Comparison of ENCODE assay signal across 8 cellular contexts in the genomic region with DNA sequence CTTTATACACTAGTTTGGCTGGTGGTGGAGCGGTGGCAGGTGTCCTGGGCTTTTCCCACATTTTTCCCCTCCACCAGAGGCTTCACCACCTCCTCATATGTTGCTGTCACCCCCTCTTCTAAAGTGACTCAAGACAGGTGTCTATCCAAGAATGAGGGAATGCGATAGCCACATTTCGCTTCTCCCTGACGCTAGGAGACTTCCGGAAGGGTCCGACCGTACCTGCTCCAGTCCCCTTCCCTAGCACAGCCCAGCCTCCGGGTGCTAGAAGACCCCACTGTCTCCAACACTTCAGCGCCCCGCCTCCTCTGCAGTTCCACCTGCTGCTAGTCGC. TPM values are rescaled to one million over a fixed set of nuclear protein-coding genes. Genes with fewer than 3 reads are reported as not detected.
DNase-seq lines count a peak whose midpoint lies in the region; ATAC-seq, FAIRE-seq and TF ChIP-seq lines count a peak whose summit lies in the region.

No MANE protein-coding gene starts in this region.

- H3K36me3 ChIP-seq in GM12878 (ENCODE audit: control insufficient read depth in 2 of 2, insufficient read depth in 2 of 2, low read length in 1 of 2): peaks cover under 1 to 9% of the 10 kb centered on the region in 2 experiments; a peak in 1 of 4 replicates
- H3K36me3 ChIP-seq in lower lobe of right lung: no peaks in the 10 kb centered on the region
- no peaks in the 10 kb centered on the region for H3K36me3 ChIP-seq in transverse colon

- H2AFZ ChIP-seq in GM12878 (ENCODE audit: control insufficient read depth, low read depth, low read length): peak overlapping the region; percentile 83

- RAD21 ChIA-PET in GM12878 (lab: Charles Lee; ENCODE audit: unreplicated experiment): interaction anchor here (0.8 to 3.7 kb wide), 4 partner anchors 11 to 101 kb away, joined by 3 to 29 read pairs (median 8); no protein-coding TSS in a partner anchor

- TF ChIP-seq CTCF in GM12878 (IDR thresholded peaks at IDR 0.05 in 2 of 3, conservative IDR thresholded peaks at IDR 0.05 in 1 of 3; ENCODE audit: control insufficient read depth in 2 of 3, extremely low read depth in 1 of 3, insufficient read depth in 1 of 3, low read depth in 3 of 3, low read length in 3 of 3): no peak
- TF ChIP-seq CTCF in lower lobe of right lung (IDR thresholded peaks at IDR 0.05): no peak
- no peak for TF ChIP-seq CTCF in transverse colon (IDR thresholded peaks at IDR 0.05)

- POLR2A ChIA-PET in GM12878 (lab: Charles Lee): interaction anchor here (0.6 to 2.4 kb wide), 9 partner anchors 10 to 85 kb away, joined by 3 to 6 read pairs (median 4); no protein-coding TSS in a partner anchor

- H3K4me1 ChIP-seq in GM12878 (ENCODE audit: control insufficient read depth, insufficient read depth, low read length) (peaks cover 34% of the 10 kb centered on the region), lower lobe of right lung (peaks cover 56% of the 10 kb centered on the region), transverse colon (peaks cover 40 to 57% (median 49%) of the 10 kb centered on the region in 4 donors)

- in situ Hi-C loops in GM12878 (cut with MboI): no loop called here
- in situ Hi-C loops in transverse colon (cut with MboI; ENCODE audit: low pct_ligation_motif_present in 1 of 4, low pct_unique_long_range_greater_than_20kb in 1 of 4, low sequenced_read_pairs in 3 of 4): no loop called here

- ATAC-seq in GM12878: no peak
- no peak for ATAC-seq in lower lobe of right lung
- ATAC-seq in HG02938 (IDR thresholded peaks at IDR 0.05; ENCODE audit: unreplicated experiment): no peak

- peaks cover 50% of the 10 kb centered on the region for H3K79me2 ChIP-seq in GM12878 (ENCODE audit: control insufficient read depth, insufficient read depth, low read length)

- DNase-seq in activated naive CD4-positive, alpha-beta T cell treated with anti-CD3 and anti-CD28 coated beads, Interleukin-2, amount 10 ng/mL, durations not matched to agents 7 days and 5 days: no peak
- DNase-seq in activated naive CD4-positive, alpha-beta T cell (lab: John Stamatoyannopoulos, UW): no peak
- DNase-seq in GM12878 (ENCODE audit: low read depth, low spot score): no peak
- DNase-seq in lower lobe of right lung: no peak
- no peak for DNase-seq in transverse colon
- DNase-seq in NCI-H1092 treated with DMSO at 0.1 percent for 48 hours (lab: John Stamatoyannopoulos, UW): no peak
- DNase-seq in stimulated activated CD4-positive, alpha-beta T cell treated with anti-CD3 and anti-CD28 coated beads, Interleukin-15, amount 100 ng/mL, for 24 hours: no peak

- no peak for FAIRE-seq in GM12878 (lab: Jason Lieb, UNC)

- peaks cover 10% of the 10 kb centered on the region for H3K27me3 Mint-ChIP-seq in activated naive CD4-positive, alpha-beta T cell treated with anti-CD3 and anti-CD28 coated beads, Interleukin-2, amount 10 ng/mL, durations not matched to agents 7 days and 5 days

- TF ChIP-seq EP300 in GM12878 (IDR thresholded peaks at IDR 0.05; ENCODE audit: borderline replicate concordance in 1 of 2, control insufficient read depth in 1 of 2, low read depth in 2 of 2, low read length in 2 of 2) (no peak), transverse colon (IDR thresholded peaks at IDR 0.05; ENCODE audit: low read depth) (no peak)

- intact Hi-C loops in GM12878 (cut with micrococcal nuclease; ENCODE audit: unreplicated experiment): no loop called here
- intact Hi-C loops in lower lobe of right lung (cut with DNase I): no loop called here
- intact Hi-C loops in transverse colon (cut with DNase I; ENCODE audit: low total_unique reads): no loop called here

- H3K4me2 ChIP-seq in GM12878 (ENCODE audit: control insufficient read depth, insufficient read depth): peak overlapping the region; percentile 79

- peaks cover 59% of the 10 kb centered on the region for H3K4me1 Mint-ChIP-seq in activated naive CD4-positive, alpha-beta T cell treated with anti-CD3 and anti-CD28 coated beads, Interleukin-2, amount 10 ng/mL, durations not matched to agents 7 days and 5 days

- H3K9me3 Mint-ChIP-seq in activated naive CD4-positive, alpha-beta T cell treated with anti-CD3 and anti-CD28 coated beads, Interleukin-2, amount 10 ng/mL, durations not matched to agents 7 days and 5 days: peaks cover 6% of the 10 kb centered on the region

- CTCF ChIA-PET in activated naive CD4-positive, alpha-beta T cell treated with anti-CD3 and anti-CD28 coated beads, Interleukin-2, amount 10 ng/mL, durations not matched to agents 7 days and 5 days (lab: Charles Lee): no interaction called here
- CTCF ChIA-PET in GM12878 (lab: Yijun Ruan, JAX): interaction anchor here (1.7 to 11.2 kb wide), 2 partner anchors 11 to 27 kb away, joined by 11 to 129 read pairs; no protein-coding TSS in a partner anchor

- SMC1A ChIA-PET in GM12878 (lab: Charles Lee; ENCODE audit: uncharacterized antibody, unreplicated experiment): interaction anchor here (1.2 to 6.5 kb wide), 3 partner anchors 11 to 95 kb away, joined by 3 to 65 read pairs (median 52); no protein-coding TSS in a partner anchor

- H3K27ac ChIP-seq in GM12878 (ENCODE audit: control insufficient read depth, insufficient read depth) (peak overlapping the region; percentile 94), lower lobe of right lung (peak overlapping the region; percentile 98), transverse colon (peak overlapping the region; percentile 91 to 96 (median 94))

- TF ChIP-seq POLR2A in GM12878 (IDR thresholded peaks at IDR 0.05; ENCODE audit: low read depth, low read length) (no peak), transverse colon (IDR thresholded peaks at IDR 0.05) (no peak)

- H3K4me3 Mint-ChIP-seq in activated naive CD4-positive, alpha-beta T cell treated with anti-CD3 and anti-CD28 coated beads, Interleukin-2, amount 10 ng/mL, durations not matched to agents 7 days and 5 days: peak overlapping the region; percentile 91

- WGBS in GM12878 (ENCODE audit: insufficient coverage, insufficient replicate concordance, low lambda C conversion rate, missing lambda C conversion rate): 2% methylated on average over 11 of the region's 11 CpGs
- WGBS in transverse colon (ENCODE audit: low coverage in 1 of 2), 2 donors: 0% methylated on average over 11 of the region's 11 CpGs; no CpG with 5 or more reads in 1 of the 2 donors

- TF ChIP-seq RAD21 in GM12878 (IDR thresholded peaks at IDR 0.05; ENCODE audit: insufficient read depth, low read depth, low read length): no peak

- H3K36me3 Mint-ChIP-seq in activated naive CD4-positive, alpha-beta T cell treated with anti-CD3 and anti-CD28 coated beads, Interleukin-2, amount 10 ng/mL, durations not matched to agents 7 days and 5 days: peaks cover 34% of the 10 kb centered on the region

- no peaks in the 10 kb centered on the region for H4K20me1 ChIP-seq in GM12878 (ENCODE audit: control insufficient read depth, insufficient read depth)

- peaks cover 7% of the 10 kb centered on the region for H3K9me3 ChIP-seq in GM12878 (replicated peaks; ENCODE audit: control insufficient read depth, insufficient read depth, low read length)
- H3K9me3 ChIP-seq in lower lobe of right lung: no peaks in the 10 kb centered on the region
- H3K9me3 ChIP-seq in transverse colon: no peaks in the 10 kb centered on the region

- H3K4me3 ChIP-seq in GM12878 (peak overlapping the region; percentile 93), lower lobe of right lung (peak overlapping the region; percentile 79), transverse colon (peak overlapping the region; percentile 44 to 82 (median 52))

- BruUV-seq in GM12878 (replicated peaks; lab: Mats Ljungman, UMichigan): no TSS peak

- H3K27me3 ChIP-seq in GM12878 (replicated peaks in 1 of 2; ENCODE audit: control insufficient read depth in 2 of 2, insufficient read depth in 2 of 2, low read length in 1 of 2): no peaks in the 10 kb centered on the region
- H3K27me3 ChIP-seq in lower lobe of right lung (ENCODE audit: low read depth): no peaks in the 10 kb centered on the region
- H3K27me3 ChIP-seq in transverse colon: no peaks in the 10 kb centered on the region

- peak overlapping the region; percentile 87 for H3K27ac Mint-ChIP-seq in activated naive CD4-positive, alpha-beta T cell treated with anti-CD3 and anti-CD28 coated beads, Interleukin-2, amount 10 ng/mL, durations not matched to agents 7 days and 5 days

- peak overlapping the region; percentile 70 for H3K9ac ChIP-seq in GM12878 (ENCODE audit: control insufficient read depth, insufficient read depth, low read length)

RNA-seq across cellular contexts. Expression of a gene that starts 0.5 kb away (rescaled TPM):
- total RNA-seq in GM12878 (2013; cell fraction: nucleolus; rRNA removed): 61.5 and 62.7 TPM in 2 replicates
- total RNA-seq in GM12878 (2014; rRNA removed): 51.2 and 54.8 TPM in 2 replicates
- total RNA-seq in GM12878 (2014; rRNA removed; fragmentation: Illumina TruSeq; extraction: Trizol): 33.4 and 34.2 TPM in 2 replicates
- 98.5 and 101 TPM in 2 replicates for total RNA-seq in GM12878 (2021)
- polyA plus RNA-seq in GM12878 (2011; ENCODE audit: low read depth): 45.6 TPM
- 30.8 and 117 TPM in 2 replicates for polyA plus RNA-seq in GM12878 (2011; rRNA removed)
- polyA plus RNA-seq in GM12878 (2011; cell fraction: cytosol; rRNA removed): 93.5 and 127 TPM in 2 replicates
- polyA plus RNA-seq in GM12878 (2011; cell fraction: nucleus; rRNA removed): 94.2 and 105 TPM in 2 replicates
- polyA plus RNA-seq in GM12878 (2012): 80.2 and 83.4 TPM in 2 replicates
- polyA plus RNA-seq in GM12878 (2014; fragmentation: Illumina TruSeq; extraction: Trizol): 112 and 114 TPM in 2 replicates
- 10 to 100 TPM; 10.9 to 22.5 TPM for polyA plus RNA-seq in GM12878 (2014; fragmentation: Nextera tagmentation; extraction: Ambion mirVana)
- polyA plus RNA-seq in GM12878 (2014; rRNA removed): 98.4 and 118 TPM in 2 replicates
- polyA plus RNA-seq in GM12878 (2016; fragmentation: Nextera tagmentation; extraction: Ambion mirVana): 100 to 1,000 TPM; 156 to 158 TPM
- polyA minus RNA-seq in GM12878 (2011; rRNA and poly(A)+ RNA removed): 106 and 111 TPM in 2 replicates
- 42.9 and 46.9 TPM in 2 replicates for polyA minus RNA-seq in GM12878 (2011; cell fraction: cytosol; rRNA and poly(A)+ RNA removed)
- polyA minus RNA-seq in GM12878 (2011; cell fraction: nucleus; rRNA and poly(A)+ RNA removed): 23.8 and 33.4 TPM in 2 replicates
- 122 TPM for total RNA-seq in lower lobe of right lung
- total RNA-seq in transverse colon: 100 to 1,000 TPM; 154 to 234 (median 193) TPM

RNA-seq across cellular contexts. Expression of a gene that starts 17.2 kb away (rescaled TPM):
- 139 and 141 TPM in 2 replicates for total RNA-seq in GM12878 (2013; cell fraction: nucleolus; rRNA removed)
- total RNA-seq in GM12878 (2014; rRNA removed): 48.9 and 52.6 TPM in 2 replicates
- 35.2 and 36.2 TPM in 2 replicates for total RNA-seq in GM12878 (2014; rRNA removed; fragmentation: Illumina TruSeq; extraction: Trizol)
- 41.6 and 44.6 TPM in 2 replicates for total RNA-seq in GM12878 (2021)
- polyA plus RNA-seq in GM12878 (2011; ENCODE audit: low read depth): 63.8 TPM
- polyA plus RNA-seq in GM12878 (2011; rRNA removed): 33.5 and 68.6 TPM in 2 replicates
- 86.2 and 120 TPM in 2 replicates for polyA plus RNA-seq in GM12878 (2011; cell fraction: cytosol; rRNA removed)
- polyA plus RNA-seq in GM12878 (2011; cell fraction: nucleus; rRNA removed): 128 and 213 TPM in 2 replicates
- 91.5 and 97.0 TPM in 2 replicates for polyA plus RNA-seq in GM12878 (2012)
- 51.8 and 93.9 TPM in 2 replicates for polyA plus RNA-seq in GM12878 (2014; fragmentation: Illumina TruSeq; extraction: Trizol)
- polyA plus RNA-seq in GM12878 (2014; fragmentation: Nextera tagmentation; extraction: Ambion mirVana): 10 to 100 TPM; 38.3 to 43.6 TPM
- 48.6 and 49.8 TPM in 2 replicates for polyA plus RNA-seq in GM12878 (2014; rRNA removed)
- polyA plus RNA-seq in GM12878 (2016; fragmentation: Nextera tagmentation; extraction: Ambion mirVana): 10 to 100 TPM; 35.6 to 43.1 TPM
- 77.2 and 93.3 TPM in 2 replicates for polyA minus RNA-seq in GM12878 (2011; rRNA and poly(A)+ RNA removed)
- polyA minus RNA-seq in GM12878 (2011; cell fraction: cytosol; rRNA and poly(A)+ RNA removed): 13.1 and 20.6 TPM in 2 replicates
- 61.1 and 79.2 TPM in 2 replicates for polyA minus RNA-seq in GM12878 (2011; cell fraction: nucleus; rRNA and poly(A)+ RNA removed)
- total RNA-seq in lower lobe of right lung: 29.4 TPM
- 100 to 1,000 TPM in 2 of 4 donors, 10 to 100 TPM in 2; 63.1 to 176 (median 98.4) TPM for total RNA-seq in transverse colon

RNA-seq across cellular contexts. Expression of a gene that starts 29.7 kb away (rescaled TPM):
- total RNA-seq in GM12878 (2013; cell fraction: nucleolus; rRNA removed): 50.6 and 54.0 TPM in 2 replicates
- 28.2 and 29.4 TPM in 2 replicates for total RNA-seq in GM12878 (2014; rRNA removed)
- 12.3 and 14.1 TPM in 2 replicates for total RNA-seq in GM12878 (2014; rRNA removed; fragmentation: Illumina TruSeq; extraction: Trizol)
- 27.8 and 31.9 TPM in 2 replicates for total RNA-seq in GM12878 (2021)
- polyA plus RNA-seq in GM12878 (2011; ENCODE audit: low read depth): 10.4 TPM
- polyA plus RNA-seq in GM12878 (2011; rRNA removed): 29.7 and 38.8 TPM in 2 replicates
- polyA plus RNA-seq in GM12878 (2011; cell fraction: cytosol; rRNA removed): 35.0 and 41.0 TPM in 2 replicates
- 214 and 258 TPM in 2 replicates for polyA plus RNA-seq in GM12878 (2011; cell fraction: nucleus; rRNA removed)
- polyA plus RNA-seq in GM12878 (2012): 15.2 and 22.4 TPM in 2 replicates
- 19.9 and 25.4 TPM in 2 replicates for polyA plus RNA-seq in GM12878 (2014; fragmentation: Illumina TruSeq; extraction: Trizol)
- 1 to 10 TPM in 1 of 2 experiments, under 1 TPM in 1; 0.64 to 1.4 TPM for polyA plus RNA-seq in GM12878 (2014; fragmentation: Nextera tagmentation; extraction: Ambion mirVana)
- polyA plus RNA-seq in GM12878 (2014; rRNA removed): 35.3 and 38.9 TPM in 2 replicates
- 10 to 100 TPM; 26.2 to 28.1 TPM for polyA plus RNA-seq in GM12878 (2016; fragmentation: Nextera tagmentation; extraction: Ambion mirVana)
- polyA minus RNA-seq in GM12878 (2011; rRNA and poly(A)+ RNA removed): 19.2 and 19.5 TPM in 2 replicates
- polyA minus RNA-seq in GM12878 (2011; cell fraction: cytosol; rRNA and poly(A)+ RNA removed): 6.1 and 9.3 TPM in 2 replicates
- polyA minus RNA-seq in GM12878 (2011; cell fraction: nucleus; rRNA and poly(A)+ RNA removed): 21.8 and 23.7 TPM in 2 replicates
- total RNA-seq in lower lobe of right lung: 40.3 TPM
- total RNA-seq in transverse colon: 100 to 1,000 TPM; 138 to 473 (median 312) TPM

RNA-seq across cellular contexts. Expression of a gene that starts 34.0 kb away (rescaled TPM):
- 71.1 and 78.1 TPM in 2 replicates for total RNA-seq in GM12878 (2013; cell fraction: nucleolus; rRNA removed)
- total RNA-seq in GM12878 (2014; rRNA removed): 37.1 and 39.5 TPM in 2 replicates
- 23.7 and 26.4 TPM in 2 replicates for total RNA-seq in GM12878 (2014; rRNA removed; fragmentation: Illumina TruSeq; extraction: Trizol)
- 41.6 and 53.2 TPM in 2 replicates for total RNA-seq in GM12878 (2021)
- 68.3 TPM for polyA plus RNA-seq in GM12878 (2011; ENCODE audit: low read depth)
- polyA plus RNA-seq in GM12878 (2011; rRNA removed): 32.3 and 40.9 TPM in 2 replicates
- polyA plus RNA-seq in GM12878 (2011; cell fraction: cytosol; rRNA removed): 39.2 and 40.6 TPM in 2 replicates
- polyA plus RNA-seq in GM12878 (2011; cell fraction: nucleus; rRNA removed): 135 and 193 TPM in 2 replicates
- 23.5 and 35.7 TPM in 2 replicates for polyA plus RNA-seq in GM12878 (2012)
- 30.5 and 41.6 TPM in 2 replicates for polyA plus RNA-seq in GM12878 (2014; fragmentation: Illumina TruSeq; extraction: Trizol)
- polyA plus RNA-seq in GM12878 (2014; fragmentation: Nextera tagmentation; extraction: Ambion mirVana): 1 to 10 TPM; 7.6 to 8.9 TPM
- polyA plus RNA-seq in GM12878 (2014; rRNA removed): 43.2 and 46.6 TPM in 2 replicates
- polyA plus RNA-seq in GM12878 (2016; fragmentation: Nextera tagmentation; extraction: Ambion mirVana): 10 to 100 TPM; 24.2 to 28.2 TPM
- 21.2 and 29.3 TPM in 2 replicates for polyA minus RNA-seq in GM12878 (2011; rRNA and poly(A)+ RNA removed)
- 9.9 and 10.2 TPM in 2 replicates for polyA minus RNA-seq in GM12878 (2011; cell fraction: cytosol; rRNA and poly(A)+ RNA removed)
- 20.4 and 25.0 TPM in 2 replicates for polyA minus RNA-seq in GM12878 (2011; cell fraction: nucleus; rRNA and poly(A)+ RNA removed)
- 92.2 TPM for total RNA-seq in lower lobe of right lung
- 100 to 1,000 TPM in 1 of 4 donors, 10 to 100 TPM in 3; 62.8 to 428 (median 68.7) TPM for total RNA-seq in transverse colon

RNA-seq across cellular contexts. Expression of a gene that starts 46.2 kb away (rescaled TPM):
- total RNA-seq in GM12878 (2013; cell fraction: nucleolus; rRNA removed): not detected in 2 replicates
- total RNA-seq in GM12878 (2014; rRNA removed): 0.11 TPM in 1 of 2 replicates, not detected in the other
- not detected in 2 replicates for total RNA-seq in GM12878 (2014; rRNA removed; fragmentation: Illumina TruSeq; extraction: Trizol)
- total RNA-seq in GM12878 (2021): not detected in 2 replicates
- polyA plus RNA-seq in GM12878 (2011; ENCODE audit: low read depth): not detected
- polyA plus RNA-seq in GM12878 (2011; rRNA removed): not detected in 2 replicates
- not detected in 2 replicates for polyA plus RNA-seq in GM12878 (2011; cell fraction: cytosol; rRNA removed)
- 0.16 and 0.24 TPM in 2 replicates for polyA plus RNA-seq in GM12878 (2011; cell fraction: nucleus; rRNA removed)
- polyA plus RNA-seq in GM12878 (2012): not detected in 2 replicates
- not detected in 2 replicates for polyA plus RNA-seq in GM12878 (2014; fragmentation: Illumina TruSeq; extraction: Trizol)
- polyA plus RNA-seq in GM12878 (2014; fragmentation: Nextera tagmentation; extraction: Ambion mirVana): under 1 TPM in 1 of 2 experiments, not detected in 1; 0.02 TPM
- polyA plus RNA-seq in GM12878 (2014; rRNA removed): 0.04 TPM in 1 of 2 replicates, not detected in the other
- not detected for polyA plus RNA-seq in GM12878 (2016; fragmentation: Nextera tagmentation; extraction: Ambion mirVana)
- polyA minus RNA-seq in GM12878 (2011; rRNA and poly(A)+ RNA removed): not detected in 2 replicates
- not detected in 2 replicates for polyA minus RNA-seq in GM12878 (2011; cell fraction: cytosol; rRNA and poly(A)+ RNA removed)
- polyA minus RNA-seq in GM12878 (2011; cell fraction: nucleus; rRNA and poly(A)+ RNA removed): not detected in 2 replicates
- not detected for total RNA-seq in lower lobe of right lung
- not detected for total RNA-seq in transverse colon
